In the genomic region with DNA sequence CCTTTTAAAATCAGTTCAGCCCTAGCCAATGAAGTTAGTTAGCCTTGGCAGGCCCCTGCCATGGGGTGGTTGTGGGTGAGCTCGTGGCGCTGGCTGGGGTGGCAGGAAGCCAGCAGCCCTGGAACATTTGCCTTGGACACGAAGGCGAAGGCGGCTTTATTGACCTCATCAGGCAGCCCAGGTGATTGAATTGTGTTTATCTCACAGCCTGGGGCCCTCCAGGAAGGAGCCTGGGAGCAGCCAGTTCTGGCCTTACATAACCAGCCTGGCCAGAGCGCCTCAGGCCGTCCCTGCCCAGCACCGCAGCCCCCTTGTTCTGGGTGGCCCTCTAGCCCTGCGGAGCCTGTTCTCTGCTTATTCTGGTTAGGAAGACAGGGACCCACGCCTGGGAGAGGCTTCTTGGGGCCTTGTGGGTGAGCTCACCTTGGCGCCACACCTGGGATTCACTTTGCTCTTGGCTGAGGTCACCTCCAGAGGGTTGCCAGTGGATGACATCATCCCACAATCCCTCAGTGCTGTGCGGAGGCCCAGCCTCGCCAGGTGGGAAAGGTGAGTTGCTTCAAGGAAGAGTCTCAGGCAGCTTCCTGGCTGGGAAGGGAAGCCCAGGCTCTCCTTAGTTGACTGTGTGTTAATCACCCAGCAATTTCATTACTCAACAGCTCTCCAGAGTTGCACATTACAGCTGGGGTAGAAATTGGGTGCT, we compare ENCODE assay signal across 9 cellular contexts. TPM values are rescaled to one million over a fixed set of nuclear protein-coding genes. Genes with fewer than 3 reads are reported as not detected.
DNase-seq lines count a peak whose midpoint lies in the region; ATAC-seq and TF ChIP-seq lines count a peak whose summit lies in the region.
"Had no signal": no experiment of that assay in that cellular context is flagged by ENCODE, and none has a peak within 500 bp of the region (broad histone marks: within the 10 kb centered on the region; RNA-seq: fewer than 3 reads in every experiment).

No MANE protein-coding gene starts in this region.

- H3K27me3 ChIP-seq in AG04450 (ENCODE audit: control insufficient read depth, insufficient read depth, low read length) (no peaks in the 10 kb centered on the region), duodenal mucosa (ENCODE audit: control insufficient read depth in 1 of 2, insufficient read depth in 2 of 2, low read length in 2 of 2) (no peaks in the 10 kb centered on the region)

- POLR2A ChIA-PET in AG04450 (lab: Yijun Ruan, JAX): interaction anchor here (1.0 to 3.6 kb wide), 4 partner anchors 25 to 164 kb away, joined by 4 to 35 read pairs (median 6); partner anchors contain the start of gene DUSP1

- DNase-seq in AG04450 (ENCODE audit: low read depth, low spot score) (no peak), NCI-H2029 treated with DMSO at 0.1 percent for 48 hours (lab: John Stamatoyannopoulos, UW) (peak; percentile 95), mucosa of gallbladder (ENCODE audit: low spot score) (peak; percentile 89), DMS114 treated with DMSO at 0.1 percent for 48 hours (lab: John Stamatoyannopoulos, UW; ENCODE audit: unreplicated experiment) (no peak), erythroblast (lab: John Stamatoyannopoulos, UW) (no peak), NOMO-1 treated with dmso at 0.1 percent for 144 hours (lab: John Stamatoyannopoulos, UW; ENCODE audit: unreplicated experiment) (no peak)
- DNase-seq: activated CD4-positive, alpha-beta T cell treated with anti-CD3 and anti-CD28 coated beads for 4 hours had no signal

- peaks cover 27 to 31% of the 10 kb centered on the region in 2 donors for H3K4me1 ChIP-seq in duodenal mucosa (ENCODE audit: control insufficient read depth in 1 of 2, insufficient read depth in 2 of 2, low read length in 2 of 2)

- H3K9ac ChIP-seq in duodenal mucosa (ENCODE audit: low read depth in 1 of 2, low read length in 2 of 2): peak overlapping the region; percentile 51 to 79

- CTCF ChIA-PET in AG04450 (lab: Charles Lee): interaction anchor here (1.6 to 2.1 kb wide), 2 partner anchors 27 to 190 kb away, joined by 8 to 12 read pairs; no protein-coding TSS in a partner anchor

- H3K4me3 ChIP-seq in AG04450 (ENCODE audit: low read depth, low read length) (no peak overlapping the region), duodenal mucosa (ENCODE audit: low read depth in 1 of 2, low read length in 2 of 2) (no peak overlapping the region)

- no peak for TF ChIP-seq POLR2A in erythroblast (IDR thresholded peaks at IDR 0.05; ENCODE audit: low read length)

- H3K27ac ChIP-seq in AG04450 (ENCODE audit: low read depth, low read length) (peak overlapping the region; percentile 99), duodenal mucosa (ENCODE audit: low read depth, low read length) (peak overlapping the region; percentile 94)

- peaks cover 8 to 13% of the 10 kb centered on the region in 2 donors for H3K36me3 ChIP-seq in duodenal mucosa (ENCODE audit: control insufficient read depth in 1 of 2, insufficient read depth in 2 of 2, low read length in 2 of 2)

- H3K9me3 ChIP-seq in AG04450 (ENCODE audit: control insufficient read depth, insufficient read depth, low read length) (no peaks in the 10 kb centered on the region; the same call in 1 of the 2 replicates), duodenal mucosa (ENCODE audit: control insufficient read depth in 1 of 2, low read length in 2 of 2) (no peaks in the 10 kb centered on the region)

- no peak for TF ChIP-seq CTCF in AG04450 (IDR thresholded peaks at IDR 0.05; ENCODE audit: low read depth, low read length)

- ATAC-seq in HG02970 (IDR thresholded peaks at IDR 0.05; ENCODE audit: low FRiP score, unreplicated experiment): no peak

RNA-seq across cellular contexts. Expression of gene RPL26L1, which starts 54.4 kb away (rescaled TPM):
- polyA plus RNA-seq in AG04450 (2011; rRNA removed): 83.5 and 88.2 TPM in 2 replicates
- polyA minus RNA-seq in AG04450 (2011; rRNA and poly(A)+ RNA removed): 45.7 and 50.0 TPM in 2 replicates
- 26.0 TPM for total RNA-seq in mucosa of gallbladder

Comparison
In these comparisons a context has a peak if more than half of its experiments do, and no peak if none do; other contexts are left out.
1. DNase-seq: peak in NCI-H2029 treated with DMSO at 0.1 percent for 48 hours (single experiment) and mucosa of gallbladder (single experiment); none in AG04450 (single experiment), DMS114 treated with DMSO at 0.1 percent for 48 hours (single experiment), erythroblast (0 of 2) and NOMO-1 treated with dmso at 0.1 percent for 144 hours (single experiment).